Comparison of ENCODE assay signal across 17 cellular contexts in genomic region chr18:58819051-58819450, GRCh38. TPM values are rescaled to one million over a fixed set of nuclear protein-coding genes. Genes with fewer than 3 reads are reported as not detected.
DNase-seq lines count a peak whose midpoint lies in the region; ATAC-seq and TF ChIP-seq lines count a peak whose summit lies in the region.
"Had no signal": no experiment of that assay in that cellular context is flagged by ENCODE, and none has a peak within 500 bp of the region (broad histone marks: within the 10 kb centered on the region; RNA-seq: fewer than 3 reads in every experiment).

No MANE protein-coding gene starts in this region.

- peaks cover 58% of the 10 kb centered on the region for H3K27me3 ChIP-seq in MM.1S (replicated peaks; ENCODE audit: insufficient read depth, low read length)
- H3K27me3 ChIP-seq: esophagus muscularis mucosa, ovary had no signal

- no peaks in the 10 kb centered on the region for H4K20me1 ChIP-seq in MM.1S (ENCODE audit: insufficient read depth, low read length)

- H3K27ac Mint-ChIP-seq in activated naive CD4-positive, alpha-beta T cell treated with anti-CD3 and anti-CD28 coated beads, Interleukin-2, amount 50 U/mL, for 24 hours = no peak overlapping the region
- peak overlapping the region; percentile 22 for H3K27ac Mint-ChIP-seq in activated naive CD8-positive, alpha-beta T cell
- H3K27ac Mint-ChIP-seq in WTC11 = no peak overlapping the region
- H3K27ac Mint-ChIP-seq: stimulated activated memory B cell treated with anti-CD40 and anti-IgM and Interleukin-4, amounts not matched to agents 10 μg/mL and 1 μg/mL and 100 μg/mL, for 72 hours had no signal

- peak overlapping the region; percentile 42 for H3K4me3 Mint-ChIP-seq in activated naive CD4-positive, alpha-beta T cell treated with anti-CD3 and anti-CD28 coated beads, Interleukin-2, amount 50 U/mL, for 24 hours
- no peak overlapping the region for H3K4me3 Mint-ChIP-seq in activated naive CD8-positive, alpha-beta T cell
- H3K4me3 Mint-ChIP-seq in WTC11 = no peak overlapping the region
- H3K4me3 Mint-ChIP-seq: stimulated activated memory B cell treated with anti-CD40 and anti-IgM and Interleukin-4, amounts not matched to agents 10 μg/mL and 1 μg/mL and 100 μg/mL, for 72 hours had no signal

- H3K4me3 ChIP-seq in MM.1S (ENCODE audit: low read length) = no peak overlapping the region
- H3K4me3 ChIP-seq: esophagus muscularis mucosa, HAP-1, ovary had no signal

- H3K4me2 ChIP-seq in MM.1S (ENCODE audit: low read depth, low read length) = peak overlapping the region; percentile 38; the same call in 1 of the 2 replicates

- no peaks in the 10 kb centered on the region for H3K36me3 Mint-ChIP-seq in activated naive CD4-positive, alpha-beta T cell treated with anti-CD3 and anti-CD28 coated beads, Interleukin-2, amount 50 U/mL, for 24 hours
- H3K36me3 Mint-ChIP-seq in activated naive CD8-positive, alpha-beta T cell = peaks cover 3% of the 10 kb centered on the region
- H3K36me3 Mint-ChIP-seq in WTC11 = no peaks in the 10 kb centered on the region

- H3F3A ChIP-seq in MM.1S (ENCODE audit: insufficient read depth, low read length) = peaks cover 10% of the 10 kb centered on the region

- POLR2A ChIA-PET in WTC11 (lab: Charles Lee) = no interaction called here

- no peaks in the 10 kb centered on the region for H3K9me2 ChIP-seq in MM.1S (replicated peaks; ENCODE audit: insufficient read depth, low read length)

- H3K27me3 Mint-ChIP-seq in activated naive CD4-positive, alpha-beta T cell treated with anti-CD3 and anti-CD28 coated beads, Interleukin-2, amount 50 U/mL, for 24 hours = peaks cover 51% of the 10 kb centered on the region
- H3K27me3 Mint-ChIP-seq in activated naive CD8-positive, alpha-beta T cell = peaks cover 50% of the 10 kb centered on the region
- H3K27me3 Mint-ChIP-seq in WTC11 (ENCODE audit: low read depth) = no peaks in the 10 kb centered on the region
- H3K27me3 Mint-ChIP-seq: stimulated activated memory B cell treated with anti-CD40 and anti-IgM and Interleukin-4, amounts not matched to agents 10 μg/mL and 1 μg/mL and 100 μg/mL, for 72 hours had no signal

- CTCF ChIA-PET in WTC11 (lab: Charles Lee) = no interaction called here

- H3K9me3 Mint-ChIP-seq in activated naive CD4-positive, alpha-beta T cell treated with anti-CD3 and anti-CD28 coated beads, Interleukin-2, amount 50 U/mL, for 24 hours = no peaks in the 10 kb centered on the region
- no peaks in the 10 kb centered on the region for H3K9me3 Mint-ChIP-seq in activated naive CD8-positive, alpha-beta T cell (ENCODE audit: low read depth)
- 0 out of 2 replicates have a peak, but pooled peaks cover 3% of the 10 kb centered on the region for H3K9me3 Mint-ChIP-seq in WTC11

- H3K9me3 ChIP-seq in MM.1S (replicated peaks; ENCODE audit: insufficient read depth, low read length) = no peaks in the 10 kb centered on the region
- H3K9me3 ChIP-seq: esophagus muscularis mucosa, HAP-1, ovary had no signal

- peaks cover 18% of the 10 kb centered on the region for H3K4me1 Mint-ChIP-seq in activated naive CD4-positive, alpha-beta T cell treated with anti-CD3 and anti-CD28 coated beads, Interleukin-2, amount 50 U/mL, for 24 hours
- H3K4me1 Mint-ChIP-seq in activated naive CD8-positive, alpha-beta T cell (ENCODE audit: low read depth) = peaks cover 18% of the 10 kb centered on the region
- H3K4me1 Mint-ChIP-seq in WTC11 = peaks cover 32% of the 10 kb centered on the region

- H3K4me1 ChIP-seq in MM.1S (ENCODE audit: low read length) = peaks cover 12% of the 10 kb centered on the region
- H3K4me1 ChIP-seq: esophagus muscularis mucosa had no signal

- no peak overlapping the region for H3K9ac ChIP-seq in MM.1S (ENCODE audit: low read length)

- H3K36me3 ChIP-seq in MM.1S (replicated peaks; ENCODE audit: insufficient read depth, low read length) = no peaks in the 10 kb centered on the region
- H3K36me3 ChIP-seq: esophagus muscularis mucosa, HAP-1, ovary had no signal

- ATAC-seq in stimulated activated naive CD8-positive, alpha-beta T cell treated with anti-CD3 and anti-CD28 coated beads, Interleukin-15, Interleukin-2, amounts not matched to agents 100 U/mL and 50 U/mL, for 24 hours = peak; percentile 55
- ATAC-seq in GM21619 (IDR thresholded peaks at IDR 0.05; ENCODE audit: unreplicated experiment) (no peak), WTC11 (no peak)
- ATAC-seq: stimulated activated memory B cell treated with anti-CD40 and anti-IgM and Interleukin-4, amounts not matched to agents 10 μg/mL and 1 μg/mL and 100 μg/mL, for 72 hours had no signal

- H2AFZ ChIP-seq in MM.1S (ENCODE audit: low read length) = no peak overlapping the region

- TF ChIP-seq CTCF in MM.1S (IDR thresholded peaks at IDR 0.05; ENCODE audit: low read length) (no peak), WTC11 (IDR thresholded peaks at IDR 0.05) (no peak)

- DNase-seq in activated naive CD4-positive, alpha-beta T cell (lab: John Stamatoyannopoulos, UW) = no peak
- DNase-seq in MM.1S (peak; percentile 86), SHP77 (lab: John Stamatoyannopoulos, UW) (no peak), WTC11 (ENCODE audit: low spot score) (no peak)
- DNase-seq in stimulated activated naive CD8-positive, alpha-beta T cell treated with anti-CD3 and anti-CD28 coated beads, Interleukin-15, Interleukin-2, amounts not matched to agents 100 U/mL and 50 U/mL, for 24 hours = no peak
- DNase-seq: DMS 273 treated with DMSO at 0.1 percent for 48 hours, KBM-7, kidney glomerular epithelial cell, NCI-H1417, ovary, Right ventricle myocardium superior had no signal

- H3K27ac ChIP-seq in MM.1S (ENCODE audit: low read length) = no peak overlapping the region
- H3K27ac ChIP-seq: esophagus muscularis mucosa, ovary had no signal

- no peaks in the 10 kb centered on the region for H3K79me2 ChIP-seq in MM.1S (ENCODE audit: low read length)

TF ChIP-seq in WTC11, 78 proteins besides CTCF, POLR2A, EP300 and RAD21 (continues in another document):
- TF ChIP-seq MXD4 (CRISPR knock-in tag; IDR thresholded peaks at IDR 0.05; ENCODE audit: borderline replicate concordance) = no peak
- no peak for TF ChIP-seq E2F4 (CRISPR knock-in tag; IDR thresholded peaks at IDR 0.05; ENCODE audit: borderline replicate concordance, low read depth)
- no peak for TF ChIP-seq PRDM15 (CRISPR knock-in tag; IDR thresholded peaks at IDR 0.05)
- TF ChIP-seq ZBTB43 (CRISPR knock-in tag; IDR thresholded peaks at IDR 0.05) = no peak
- no peak for TF ChIP-seq ZNF512 (CRISPR knock-in tag; IDR thresholded peaks at IDR 0.05; ENCODE audit: borderline replicate concordance)

RNA-seq across cellular contexts. Expression of gene ZNF532, which starts 45.6 kb away (rescaled TPM):
- total RNA-seq in WTC11 (2021) = 171 to 185 TPM (median 181 TPM) in 3 replicates
